ENCODE assay signal across 8 cellular contexts in genomic region chr2:86518498-86518897, GRCh38. TPM values are rescaled to one million over a fixed set of nuclear protein-coding genes. Genes with fewer than 3 reads are reported as not detected.
DNase-seq lines count a peak whose midpoint lies in the region; ATAC-seq and TF ChIP-seq lines count a peak whose summit lies in the region.

No MANE protein-coding gene starts in this region.

- BruUV-seq in HCT116 (replicated peaks; lab: Mats Ljungman, UMichigan): no TSS peak

- WGBS in hepatocyte (ENCODE audit: low lambda C conversion rate, missing lambda C conversion rate): 84% methylated on average over 3 of the region's 3 CpGs
- 75 to 80% methylated on average over 3 of the region's 3 CpGs for WGBS in lower leg skin, 2 donors

- peak; percentile 44 for TF ChIP-seq RAD21 in HCT116 (IDR thresholded peaks at IDR 0.05; ENCODE audit: low read depth)

- TF ChIP-seq CTCF in HCT116 (IDR thresholded peaks at IDR 0.05 in 2 of 3, conservative IDR thresholded peaks at IDR 0.05 in 1 of 3; ENCODE audit: borderline replicate concordance in 1 of 3, insufficient read depth in 1 of 3, low read depth in 2 of 3, low read length in 2 of 3) (peak; percentile 7 to 39 (median 37); a peak in 3 of 6 replicates), hepatocyte (IDR thresholded peaks at IDR 0.05; ENCODE audit: poor library complexity) (peak; percentile 33), thoracic aorta (IDR thresholded peaks at IDR 0.05) (peak; percentile 25), lower leg skin (IDR thresholded peaks at IDR 0.05) (no peak)

- TF ChIP-seq POLR2A in HCT116 (IDR thresholded peaks at IDR 0.05; ENCODE audit: borderline replicate concordance, extremely low read depth, insufficient read depth, insufficient read length) (no peak), lower leg skin (IDR thresholded peaks at IDR 0.05) (no peak)

- no peak overlapping the region for H3K9ac ChIP-seq in HCT116 (ENCODE audit: low read length)

- H3K36me3 Mint-ChIP-seq in activated T-cell treated with anti-CD3 and anti-CD28 coated beads, Interleukin-2, amount 50 U/mL, for 72 hours (ENCODE audit: insufficient read depth in 2 of 2): peaks cover 0 to 9% of the 10 kb centered on the region in 2 donors

- RAD21 ChIA-PET in HCT116 (lab: Charles Lee; ENCODE audit: low non-redundant PET in 1 of 2, low total read pairs in 2 of 2, uncharacterized antibody in 2 of 2, unreplicated experiment in 2 of 2): no interaction called here

- peaks cover 2 to 8% of the 10 kb centered on the region in 2 donors for H3K9me3 Mint-ChIP-seq in activated T-cell treated with anti-CD3 and anti-CD28 coated beads, Interleukin-2, amount 50 U/mL, for 72 hours

- H3K27ac ChIP-seq in HCT116 (ENCODE audit: low read depth, low read length): no peak overlapping the region
- H3K27ac ChIP-seq in hepatocyte: no peak overlapping the region
- H3K27ac ChIP-seq in thoracic aorta: no peak overlapping the region

- no peaks in the 10 kb centered on the region for H3K79me2 ChIP-seq in HCT116 (ENCODE audit: insufficient read depth, low read length)
- H3K79me2 ChIP-seq in hepatocyte: peaks cover 3% of the 10 kb centered on the region

- H2AFZ ChIP-seq in HCT116 (ENCODE audit: low read depth, low read length, poor library complexity, severe bottlenecking) (no peak overlapping the region), hepatocyte (no peak overlapping the region)

- H3K4me1 Mint-ChIP-seq in activated T-cell treated with anti-CD3 and anti-CD28 coated beads, Interleukin-2, amount 50 U/mL, for 72 hours (ENCODE audit: low read depth): no peaks in the 10 kb centered on the region

- H3K4me3 Mint-ChIP-seq in activated T-cell treated with anti-CD3 and anti-CD28 coated beads, Interleukin-2, amount 50 U/mL, for 72 hours: no peak overlapping the region

- no peak overlapping the region for H3K27ac Mint-ChIP-seq in activated T-cell treated with anti-CD3 and anti-CD28 coated beads, Interleukin-2, amount 50 U/mL, for 72 hours

- H3K4me2 ChIP-seq in HCT116 (ENCODE audit: low read length) (no peak overlapping the region), hepatocyte (no peak overlapping the region)

- CTCF ChIA-PET in HCT116 (lab: Charles Lee): no interaction called here

- H3K4me3 ChIP-seq in HCT116 (replicated peaks in 1 of 2; ENCODE audit: low read depth in 1 of 2, low read length in 2 of 2) (no peak overlapping the region), hepatocyte (no peak overlapping the region), thoracic aorta (no peak overlapping the region), lower leg skin (ENCODE audit: low read depth, poor library complexity, severe bottlenecking) (no peak overlapping the region)

- H3K9me2 ChIP-seq in HCT116 (ENCODE audit: insufficient read depth): no peaks in the 10 kb centered on the region
- H3K9me2 ChIP-seq in hepatocyte (replicated peaks; ENCODE audit: insufficient read depth): no peaks in the 10 kb centered on the region

- H3K27me3 Mint-ChIP-seq in activated T-cell treated with anti-CD3 and anti-CD28 coated beads, Interleukin-2, amount 50 U/mL, for 72 hours (ENCODE audit: low read depth): no peaks in the 10 kb centered on the region

- DNase-seq in Ammon's horn (ENCODE audit: low spot score) (peak; percentile 78), HCT116 (ENCODE audit: low read depth, low spot score) (no peak), hepatocyte (ENCODE audit: low spot score) (peak; percentile 8), thoracic aorta (ENCODE audit: low spot score) (no peak), NCI-H1105 treated with DMSO at 0.1 percent for 48 hours (lab: John Stamatoyannopoulos, UW) (no peak), lower leg skin (ENCODE audit: low spot score in 2 of 2) (no peak)
- DNase-seq in activated T-cell treated with anti-CD3 and anti-CD28 coated beads, Interleukin-2, amount 50 U/mL, for 72 hours: peak; percentile 14 to 24
- DNase-seq in activated CD8-positive, alpha-beta memory T cell treated with anti-CD3 and anti-CD28 coated beads for 24 hours: no peak

- H3K36me3 ChIP-seq in HCT116 (ENCODE audit: control insufficient read depth in 1 of 2, insufficient read depth in 2 of 2, low read length in 2 of 2): no peaks in the 10 kb centered on the region; a peak in 1 of 4 replicates
- no peaks in the 10 kb centered on the region for H3K36me3 ChIP-seq in hepatocyte (replicated peaks; ENCODE audit: insufficient read depth, low read depth)
- no peaks in the 10 kb centered on the region for H3K36me3 ChIP-seq in thoracic aorta

- H3K9me3 ChIP-seq in HCT116 (ENCODE audit: control insufficient read depth in 1 of 2, insufficient read depth in 1 of 2, low read depth in 1 of 2, low read length in 2 of 2) (peaks cover 0 to 5% of the 10 kb centered on the region in 2 experiments; a peak in 1 of 4 replicates), hepatocyte (ENCODE audit: low read depth) (no peaks in the 10 kb centered on the region), thoracic aorta (no peaks in the 10 kb centered on the region)

- POLR2A ChIA-PET in HCT116 (lab: Charles Lee): no interaction called here

- H3K4me1 ChIP-seq in HCT116 (ENCODE audit: control insufficient read depth in 1 of 2, insufficient read depth in 2 of 2, low read length in 2 of 2) (no peaks in the 10 kb centered on the region), hepatocyte (ENCODE audit: insufficient read depth) (no peaks in the 10 kb centered on the region), thoracic aorta (ENCODE audit: control insufficient read depth in 1 of 2, low read depth in 2 of 2) (peaks cover 0 to 23% of the 10 kb centered on the region in 2 donors)

- no peaks in the 10 kb centered on the region for H4K20me1 ChIP-seq in HCT116 (ENCODE audit: insufficient read depth)
- no peaks in the 10 kb centered on the region for H4K20me1 ChIP-seq in hepatocyte (ENCODE audit: insufficient read depth, poor library complexity, severe bottlenecking)

- ATAC-seq in HCT116 (peak; percentile 42; the same call in 1 of the 2 replicates), thoracic aorta (ENCODE audit: insufficient number of reproducible peaks, low FRiP score, low read depth) (no peak)
- ATAC-seq in activated T-cell treated with anti-CD3 and anti-CD28 coated beads, Interleukin-2, amount 50 U/mL, for 72 hours (replicated peaks in 1 of 2): no peak

- H3K27me3 ChIP-seq in HCT116 (ENCODE audit: insufficient read depth, low read length) (no peaks in the 10 kb centered on the region), hepatocyte (no peaks in the 10 kb centered on the region), thoracic aorta (replicated peaks; ENCODE audit: insufficient read depth) (no peaks in the 10 kb centered on the region)

- intact Hi-C loops in HCT116 (cut with micrococcal nuclease) (no loop called here), lower leg skin (cut with DNase I; ENCODE audit: low total_unique reads) (no loop called here)

TF ChIP-seq in HCT116, 20 proteins besides CTCF, POLR2A, EP300 and RAD21 (continues in another document):
- no peak for TF ChIP-seq TCF7L2 (IDR thresholded peaks at IDR 0.05; ENCODE audit: borderline replicate concordance, extremely low read depth, insufficient read depth, insufficient read length)
- no peak for TF ChIP-seq ELF1 (IDR thresholded peaks at IDR 0.05; ENCODE audit: borderline replicate concordance, low read depth)
- no peak for TF ChIP-seq SIN3A (IDR thresholded peaks at IDR 0.05; ENCODE audit: low read depth)
- TF ChIP-seq JUND (IDR thresholded peaks at IDR 0.05): no peak
- TF ChIP-seq REST (IDR thresholded peaks at IDR 0.05; ENCODE audit: low read depth): no peak
- TF ChIP-seq SP1 (IDR thresholded peaks at IDR 0.05; ENCODE audit: low read depth): no peak
- no peak for TF ChIP-seq EGR1 (IDR thresholded peaks at IDR 0.05; ENCODE audit: low read depth)
- TF ChIP-seq EZH2 (IDR thresholded peaks at IDR 0.05): no peak
- no peak for TF ChIP-seq CEBPB (IDR thresholded peaks at IDR 0.05; ENCODE audit: low read depth)
- no peak for TF ChIP-seq CBX3 (IDR thresholded peaks at IDR 0.05; ENCODE audit: low read depth)
- TF ChIP-seq, protein P1, sequence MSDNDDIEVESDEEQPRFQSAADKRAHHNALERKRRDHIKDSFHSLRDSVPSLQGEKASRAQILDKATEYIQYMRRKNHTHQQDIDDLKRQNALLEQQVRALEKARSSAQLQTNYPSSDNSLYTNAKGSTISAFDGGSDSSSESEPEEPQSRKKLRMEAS (IDR thresholded peaks at IDR 0.05): no peak
- no peak for TF ChIP-seq POLR2AphosphoS5 (IDR thresholded peaks at IDR 0.05; ENCODE audit: low read depth, low read length)
- TF ChIP-seq YY1 (IDR thresholded peaks at IDR 0.05; ENCODE audit: extremely low read depth, insufficient replicate concordance, low read depth, low read length): no peak
- no peak for TF ChIP-seq ZFX (IDR thresholded peaks at IDR 0.05)
- TF ChIP-seq EZH2phosphoT487 (IDR thresholded peaks at IDR 0.05; ENCODE audit: borderline replicate concordance): no peak

RNA-seq across cellular contexts. Expression of gene CHMP3, which starts 44.7 kb away (rescaled TPM):
- 63.4 TPM for total RNA-seq in HCT116 (2021; ENCODE audit: unreplicated experiment)
- polyA plus RNA-seq in HCT116 (2012): 46.5 and 55.1 TPM in 2 replicates
- 10 to 100 TPM; 59.6 to 60.2 TPM for total RNA-seq in activated T-cell treated with anti-CD3 and anti-CD28 coated beads, Interleukin-2, amount 50 U/mL, for 72 hours
- total RNA-seq in hepatocyte: 57.0 and 68.0 TPM in 2 replicates
- polyA plus RNA-seq in hepatocyte: 74.4 and 75.5 TPM in 2 replicates
- total RNA-seq in thoracic aorta: 100 to 1,000 TPM; 138 to 139 TPM
- total RNA-seq in lower leg skin: 100 to 1,000 TPM in 2 of 4 donors, 10 to 100 TPM in 2; 88.2 to 110 (median 97.7) TPM

Comparison
In these comparisons a context has a peak if more than half of its experiments do, and no peak if none do; other contexts are left out.
1. DNase-seq: peak in Ammon's horn (single experiment), activated T-cell treated with anti-CD3 and anti-CD28 coated beads, Interleukin-2, amount 50 U/mL, for 72 hours (2 of 2) and hepatocyte (single experiment); none in HCT116 (single experiment), thoracic aorta (single experiment), NCI-H1105 treated with DMSO at 0.1 percent for 48 hours (single experiment), activated CD8-positive, alpha-beta memory T cell treated with anti-CD3 and anti-CD28 coated beads for 24 hours (single experiment) and lower leg skin (0 of 2).
2. CTCF ChIP-seq: peak in HCT116 (3 of 3), hepatocyte (single experiment) and thoracic aorta (single experiment); none in lower leg skin (0 of 3).